1 cellular context compared by ENCODE assay signal in the genomic region with DNA sequence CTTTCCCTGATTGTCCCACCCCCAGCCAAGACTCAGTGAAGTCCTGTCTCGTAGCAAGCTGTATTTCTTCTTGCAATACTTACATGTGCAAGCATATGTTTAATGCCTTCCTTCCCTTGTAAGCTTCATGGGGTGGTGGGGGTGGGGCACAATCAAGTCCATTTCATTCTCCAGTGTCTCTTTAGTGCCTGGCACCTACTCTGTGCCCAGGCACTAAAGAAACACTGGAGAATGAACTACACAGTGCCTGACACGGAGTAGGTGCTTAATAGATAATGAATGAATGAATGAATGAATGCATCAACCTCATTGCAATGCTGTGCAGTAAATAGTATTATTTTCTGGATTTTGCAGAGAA.
TF ChIP-seq lines count a peak whose summit lies in the region.

No MANE protein-coding gene starts in this region.

TF ChIP-seq in HepG2, 621 proteins besides CTCF, POLR2A, EP300 and RAD21:
- TF ChIP-seq ZNF746 (CRISPR knock-in tag; IDR thresholded peaks at IDR 0.05) = no peak
- peak; percentile 70; the same call in 1 of the 2 replicates for TF ChIP-seq ZNF24 (IDR thresholded peaks at IDR 0.05)
- TF ChIP-seq, protein P1, sequence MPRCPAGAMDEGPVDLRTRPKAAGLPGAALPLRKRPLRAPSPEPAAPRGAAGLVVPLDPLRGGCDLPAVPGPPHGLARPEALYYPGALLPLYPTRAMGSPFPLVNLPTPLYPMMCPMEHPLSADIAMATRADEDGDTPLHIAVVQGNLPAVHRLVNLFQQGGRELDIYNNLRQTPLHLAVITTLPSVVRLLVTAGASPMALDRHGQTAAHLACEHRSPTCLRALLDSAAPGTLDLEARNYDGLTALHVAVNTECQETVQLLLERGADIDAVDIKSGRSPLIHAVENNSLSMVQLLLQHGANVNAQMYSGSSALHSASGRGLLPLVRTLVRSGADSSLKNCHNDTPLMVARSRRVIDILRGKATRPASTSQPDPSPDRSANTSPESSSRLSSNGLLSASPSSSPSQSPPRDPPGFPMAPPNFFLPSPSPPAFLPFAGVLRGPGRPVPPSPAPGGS (CRISPR knock-in tag; IDR thresholded peaks at IDR 0.05) = no peak
TF ChIP-seq in HepG2: peak in this region for 1.
